Comparison of ENCODE assay signal across 8 cellular contexts in genomic region chr15:78308422-78309021, GRCh38. TPM values are rescaled to one million over a fixed set of nuclear protein-coding genes. Genes with fewer than 3 reads are reported as not detected.
DNase-seq lines count a peak whose midpoint lies in the region; ATAC-seq and TF ChIP-seq lines count a peak whose summit lies in the region.

No MANE protein-coding gene starts in this region.

- no peaks in the 10 kb centered on the region for H3K4me1 Mint-ChIP-seq in CD4-positive, alpha-beta memory T cell

- DNase-seq in CD4-positive, alpha-beta memory T cell = peak in 4 of 5 donors; percentile 6 to 12 (median 10)
- DNase-seq in NCI-H748 (lab: John Stamatoyannopoulos, UW; ENCODE audit: unreplicated experiment) (peak; percentile 68), erythroblast (lab: John Stamatoyannopoulos, UW) (peak; percentile 68 to 73), mucosa of gallbladder (ENCODE audit: low spot score) (peak; percentile 56), thoracic aorta (ENCODE audit: low spot score) (no peak)
- DNase-seq in activated CD8-positive, alpha-beta memory T cell treated with anti-CD3 and anti-CD28 coated beads for 48 hours (ENCODE audit: low read depth in 2 of 3, low spot score in 2 of 3) = peak; percentile 25 to 42 (median 30)

- H3K36me3 Mint-ChIP-seq in CD4-positive, alpha-beta memory T cell = no peaks in the 10 kb centered on the region

- peak; percentile 45 for ATAC-seq in HG03175 (IDR thresholded peaks at IDR 0.05; ENCODE audit: unreplicated experiment)
- no peak for ATAC-seq in thoracic aorta (ENCODE audit: insufficient number of reproducible peaks, low FRiP score, low read depth)
- no peak for ATAC-seq in HG02885 (IDR thresholded peaks at IDR 0.05; ENCODE audit: poor library complexity, unreplicated experiment)

- POLR2A ChIA-PET in CD4-positive, alpha-beta memory T cell (lab: Charles Lee; ENCODE audit: partially characterized antibody) = no interaction called here

- CTCF ChIA-PET in CD4-positive, alpha-beta memory T cell (lab: Charles Lee; ENCODE audit: partially characterized antibody) = interaction anchor here (1.6 kb wide), 1 partner anchor 114 kb away, joined by 5 read pairs; no protein-coding TSS in a partner anchor

- no peak overlapping the region for H3K4me3 Mint-ChIP-seq in CD4-positive, alpha-beta memory T cell

- peak; percentile 30 for TF ChIP-seq CTCF in thoracic aorta (IDR thresholded peaks at IDR 0.05)

- H3K36me3 ChIP-seq in CD4-positive, alpha-beta memory T cell (ENCODE audit: insufficient read depth, low read length) = no peaks in the 10 kb centered on the region
- H3K36me3 ChIP-seq in thoracic aorta = no peaks in the 10 kb centered on the region

- no peak for TF ChIP-seq POLR2A in erythroblast (IDR thresholded peaks at IDR 0.05; ENCODE audit: low read length)

- H3K4me3 ChIP-seq in CD4-positive, alpha-beta memory T cell (ENCODE audit: low read length in 2 of 2) = no peak overlapping the region
- no peak overlapping the region for H3K4me3 ChIP-seq in thoracic aorta

- no peak overlapping the region for H3K27ac Mint-ChIP-seq in CD4-positive, alpha-beta memory T cell

- no peaks in the 10 kb centered on the region for H3K9me3 ChIP-seq in CD4-positive, alpha-beta memory T cell (ENCODE audit: control insufficient read depth in 1 of 2, low read length in 2 of 2)
- H3K9me3 ChIP-seq in thoracic aorta = no peaks in the 10 kb centered on the region

- no peaks in the 10 kb centered on the region for H3K4me1 ChIP-seq in CD4-positive, alpha-beta memory T cell (ENCODE audit: insufficient read depth, low read length)
- no peaks in the 10 kb centered on the region for H3K4me1 ChIP-seq in thoracic aorta (ENCODE audit: control insufficient read depth in 1 of 2, low read depth in 2 of 2)

- peaks cover 10 to 13% of the 10 kb centered on the region in 2 donors for H3K27me3 Mint-ChIP-seq in CD4-positive, alpha-beta memory T cell

- H3K9me3 Mint-ChIP-seq in CD4-positive, alpha-beta memory T cell = no peaks in the 10 kb centered on the region

- no peak overlapping the region for H3K27ac ChIP-seq in CD4-positive, alpha-beta memory T cell (ENCODE audit: low read depth, low read length)
- no peak overlapping the region for H3K27ac ChIP-seq in thoracic aorta

- no peaks in the 10 kb centered on the region for H3K27me3 ChIP-seq in CD4-positive, alpha-beta memory T cell (ENCODE audit: insufficient read depth, low read length)
- no peaks in the 10 kb centered on the region for H3K27me3 ChIP-seq in thoracic aorta (replicated peaks; ENCODE audit: insufficient read depth)

- intact Hi-C loops in CD4-positive, alpha-beta memory T cell (cut with micrococcal nuclease) = loop anchor here (1.0 kb wide), 1 partner anchor 115 kb away; no protein-coding TSS in a partner anchor

RNA-seq across cellular contexts. Expression of gene SKIC8, which starts 9.1 kb away (rescaled TPM):
- total RNA-seq in CD4-positive, alpha-beta memory T cell = 10 to 100 TPM; 43.6 to 45.5 TPM
- 100 to 1,000 TPM in 1 of 2 donors, 10 to 100 TPM in 1; 77.7 to 145 TPM for polyA plus RNA-seq in CD4-positive, alpha-beta memory T cell
- total RNA-seq in mucosa of gallbladder (38.8 TPM), thoracic aorta (10 to 100 TPM; 41.6 to 74.2 TPM)

RNA-seq across cellular contexts. Expression of gene CRABP1, which starts 31.6 kb away (rescaled TPM):
- not detected for total RNA-seq in CD4-positive, alpha-beta memory T cell
- not detected for polyA plus RNA-seq in CD4-positive, alpha-beta memory T cell
- 1.4 TPM for total RNA-seq in mucosa of gallbladder
- 1 to 10 TPM in 1 of 2 donors, not detected in 1; 5.1 TPM for total RNA-seq in thoracic aorta

RNA-seq across cellular contexts. Expression of gene DNAJA4, which starts 44.2 kb away (rescaled TPM):
- total RNA-seq in CD4-positive, alpha-beta memory T cell = 10 to 100 TPM; 31.5 to 32.8 TPM
- polyA plus RNA-seq in CD4-positive, alpha-beta memory T cell = 10 to 100 TPM in 1 of 2 donors, 1 to 10 TPM in 1; 7.8 to 12.0 TPM
- total RNA-seq in mucosa of gallbladder = 36.9 TPM
- total RNA-seq in thoracic aorta = 10 to 100 TPM; 27.2 to 28.9 TPM
